Comparison of ENCODE assay signal across 1 cellular context in the genomic region with DNA sequence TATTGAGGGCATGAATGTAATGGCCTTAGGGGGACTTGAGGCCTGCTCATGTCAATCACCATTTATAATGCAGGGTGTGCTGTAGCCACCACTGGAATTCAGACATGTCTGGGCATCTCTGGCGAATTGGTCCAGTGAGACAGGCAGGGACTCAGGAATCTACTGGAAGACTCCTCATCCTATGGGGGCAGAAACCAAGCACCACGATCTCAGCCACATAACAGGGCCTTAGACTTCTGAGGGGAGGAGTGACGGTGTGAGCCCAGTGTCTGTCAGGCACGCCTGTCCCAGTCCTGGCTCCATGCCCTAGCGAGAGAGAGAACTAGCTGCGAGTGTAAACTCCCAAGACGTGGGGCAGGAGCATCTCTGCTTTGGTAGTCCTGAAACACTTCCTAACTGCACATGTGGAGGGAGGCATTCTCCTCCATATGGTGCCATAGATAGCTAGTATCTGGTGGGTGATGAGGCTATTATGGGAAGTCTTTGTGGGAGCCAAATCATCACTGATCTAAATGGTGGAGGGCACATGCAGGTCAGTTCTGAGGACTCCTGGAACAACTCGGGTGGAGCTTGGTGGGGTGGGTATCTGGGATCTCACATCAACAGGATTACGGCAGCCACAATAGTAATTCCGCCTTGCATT.
A peak's percentile ranks its signal among the peaks of the same experiment; 100 is the strongest.
TF ChIP-seq lines count a peak whose summit lies in the region.

No MANE protein-coding gene starts in this region.

TF ChIP-seq in K562, 482 proteins besides CTCF, POLR2A, EP300 and RAD21:
- TF ChIP-seq ARID1B (IDR thresholded peaks at IDR 0.05), result 0 out of 2 replicates have a peak, but pooled peaks have one; percentile 18
- TF ChIP-seq TCF3 (CRISPR knock-in tag; IDR thresholded peaks at IDR 0.05), result peak; percentile 63
- no peak for TF ChIP-seq ZC3H4 (CRISPR knock-in tag; IDR thresholded peaks at IDR 0.05; ENCODE audit: borderline replicate concordance)
- no peak for TF ChIP-seq CREM (IDR thresholded peaks at IDR 0.05; ENCODE audit: low read depth)
- TF ChIP-seq NCOR1 (IDR thresholded peaks at IDR 0.05), result 0 out of 2 replicates have a peak, but pooled peaks have one; percentile 17
- no peak for TF ChIP-seq HLTF (IDR thresholded peaks at IDR 0.05)
